In genomic region chr15:66803182-66803729, GRCh38 we compare ENCODE assay signal across 8 cellular contexts.
DNase-seq lines count a peak whose midpoint lies in the region; ATAC-seq and TF ChIP-seq lines count a peak whose summit lies in the region.

No MANE protein-coding gene starts in this region.

- H3K27ac ChIP-seq in lung (ENCODE audit: low read depth in 1 of 2, low read length in 1 of 2) (peak overlapping the region; percentile 37 to 87), urinary bladder (ENCODE audit: low read depth) (peak overlapping the region; percentile 77)

- WGBS in lung, 2 donors, result 20 to 35% methylated on average over 12 of the region's 12 CpGs
- WGBS in urinary bladder, result 16% methylated on average over 12 of the region's 12 CpGs

- no peak for TF ChIP-seq CTCF in lung (IDR thresholded peaks at IDR 0.05; ENCODE audit: control extremely low read depth, extremely low read depth)

- H3K4me3 ChIP-seq in lung, result no peak overlapping the region
- H3K4me3 ChIP-seq in urinary bladder (ENCODE audit: low read depth, low read length), result no peak overlapping the region

- ATAC-seq in lung (ENCODE audit: insufficient read depth, low FRiP score), result peak; percentile 98
- no peak for ATAC-seq in HG03460 (IDR thresholded peaks at IDR 0.05; ENCODE audit: unreplicated experiment)

- H3K27me3 ChIP-seq in lung (ENCODE audit: control insufficient read depth, insufficient read depth), result no peaks in the 10 kb centered on the region

- DNase-seq in COLO829 (ENCODE audit: low spot score) (peak; percentile 73), NCI-H226 (peak; percentile 100), dermis blood vessel endothelial cell (peak; percentile 98), lung (ENCODE audit: low spot score) (peak; percentile 94), NCI-H526 treated with DMSO at 0.1 percent for 48 hours (lab: John Stamatoyannopoulos, UW) (no peak)
- DNase-seq in activated CD4-positive, alpha-beta T cell treated with anti-CD3 and anti-CD28 coated beads, Interleukin-2, amount 50 U/mL, for 4 hours, result no peak

- H3K36me3 ChIP-seq in lung (ENCODE audit: control insufficient read depth in 2 of 2, insufficient read depth in 2 of 2, low read length in 2 of 2), result no peaks in the 10 kb centered on the region
- H3K36me3 ChIP-seq in urinary bladder (ENCODE audit: insufficient read depth), result no peaks in the 10 kb centered on the region

- H3K4me1 ChIP-seq in lung (ENCODE audit: control insufficient read depth in 2 of 2, insufficient read depth in 2 of 2, low read length in 2 of 2) (peaks cover 9 to 20% of the 10 kb centered on the region in 2 donors), urinary bladder (ENCODE audit: insufficient read depth) (peaks cover 3% of the 10 kb centered on the region)

- no peaks in the 10 kb centered on the region for H3K9me3 ChIP-seq in lung (ENCODE audit: control insufficient read depth in 2 of 2, insufficient read depth in 1 of 2, low read length in 1 of 2)

Comparison
In these comparisons a context has a peak if more than half of its experiments do, and no peak if none do; other contexts are left out.
1. DNase-seq: peak in COLO829 (single experiment), NCI-H226 (single experiment), dermis blood vessel endothelial cell (single experiment) and lung (single experiment); none in activated CD4-positive, alpha-beta T cell treated with anti-CD3 and anti-CD28 coated beads, Interleukin-2, amount 50 U/mL, for 4 hours (0 of 2) and NCI-H526 treated with DMSO at 0.1 percent for 48 hours (single experiment).